ENCODE assay signal across 8 cellular contexts in genomic region chr12:11581179-11581755, GRCh38.
A peak's percentile ranks its signal among the peaks of the same experiment; 100 is the strongest.
DNase-seq lines count a peak whose midpoint lies in the region; ATAC-seq, FAIRE-seq and TF ChIP-seq lines count a peak whose summit lies in the region.

No MANE protein-coding gene starts in this region.

- FAIRE-seq in small intestine (lab: Jason Lieb, UNC), result peak; percentile 23

- H3K27ac ChIP-seq in right atrium auricular region (no peak overlapping the region), small intestine (ENCODE audit: low read depth in 1 of 2, low read length in 1 of 2) (no peak overlapping the region)

- H3K27me3 Mint-ChIP-seq in activated naive CD8-positive, alpha-beta T cell treated with anti-CD3 and anti-CD28 coated beads, Interleukin-2, amount 50 U/mL, for 24 hours, result peaks cover 13% of the 10 kb centered on the region

- no peak overlapping the region for H3K4me3 Mint-ChIP-seq in activated naive CD8-positive, alpha-beta T cell treated with anti-CD3 and anti-CD28 coated beads, Interleukin-2, amount 50 U/mL, for 24 hours

- H3K9me3 Mint-ChIP-seq in activated naive CD8-positive, alpha-beta T cell treated with anti-CD3 and anti-CD28 coated beads, Interleukin-2, amount 50 U/mL, for 24 hours, result no peaks in the 10 kb centered on the region

- no peaks in the 10 kb centered on the region for H3K36me3 Mint-ChIP-seq in activated naive CD8-positive, alpha-beta T cell treated with anti-CD3 and anti-CD28 coated beads, Interleukin-2, amount 50 U/mL, for 24 hours (ENCODE audit: low read depth)

- H3K9me3 ChIP-seq in right atrium auricular region, result no peaks in the 10 kb centered on the region
- H3K9me3 ChIP-seq in small intestine (ENCODE audit: control insufficient read depth, low read depth), result no peaks in the 10 kb centered on the region

- H3K4me1 Mint-ChIP-seq in activated naive CD8-positive, alpha-beta T cell treated with anti-CD3 and anti-CD28 coated beads, Interleukin-2, amount 50 U/mL, for 24 hours, result peaks cover 13% of the 10 kb centered on the region

- H3K4me1 ChIP-seq in right atrium auricular region (peaks cover 0 to 8% of the 10 kb centered on the region in 2 donors), small intestine (ENCODE audit: control insufficient read depth in 2 of 2, insufficient read depth in 1 of 2, low read depth in 1 of 2, low read length in 1 of 2) (no peaks in the 10 kb centered on the region)

- H3K36me3 ChIP-seq in right atrium auricular region (no peaks in the 10 kb centered on the region), small intestine (ENCODE audit: control insufficient read depth in 2 of 2, insufficient read depth in 2 of 2, low read length in 2 of 2) (no peaks in the 10 kb centered on the region)

- peak; percentile 26 to 73 for TF ChIP-seq CTCF in right atrium auricular region (IDR thresholded peaks at IDR 0.05)

- H3K27me3 ChIP-seq in right atrium auricular region (no peaks in the 10 kb centered on the region), small intestine (ENCODE audit: control insufficient read depth in 2 of 2, insufficient read depth in 2 of 2, low read length in 2 of 2) (no peaks in the 10 kb centered on the region)

- no peak overlapping the region for H3K4me3 ChIP-seq in right atrium auricular region
- H3K4me3 ChIP-seq in small intestine (ENCODE audit: low read depth in 1 of 2, low read length in 2 of 2), result no peak overlapping the region

- H3K27ac Mint-ChIP-seq in activated naive CD8-positive, alpha-beta T cell treated with anti-CD3 and anti-CD28 coated beads, Interleukin-2, amount 50 U/mL, for 24 hours, result no peak overlapping the region

- ATAC-seq in activated naive CD8-positive, alpha-beta T cell treated with anti-CD3 and anti-CD28 coated beads, Interleukin-2, amount 50 U/mL, for 24 hours, result no peak
- ATAC-seq in GM19324 (IDR thresholded peaks at IDR 0.05; ENCODE audit: low FRiP score, unreplicated experiment) (no peak), GM19463 (IDR thresholded peaks at IDR 0.05; ENCODE audit: unreplicated experiment) (no peak)

- DNase-seq in GDM1 (lab: John Stamatoyannopoulos, UW) (peak; percentile 31), NCI-H1105 (lab: John Stamatoyannopoulos, UW) (peak; percentile 79), SW 1271 (lab: John Stamatoyannopoulos, UW) (peak; percentile 4 to 63), right atrium auricular region (ENCODE audit: low spot score) (peak; percentile 66), small intestine (peak; percentile 64)
- peak; percentile 75 for DNase-seq in activated naive CD8-positive, alpha-beta T cell treated with anti-CD3 and anti-CD28 coated beads, Interleukin-2, amount 50 U/mL, for 24 hours

- WGBS in small intestine, 3 donors, result 2 to 10% (median 6%) methylated on average over 2 of the region's 2 CpGs
